Comparison of ENCODE assay signal across 15 cellular contexts in the genomic region with DNA sequence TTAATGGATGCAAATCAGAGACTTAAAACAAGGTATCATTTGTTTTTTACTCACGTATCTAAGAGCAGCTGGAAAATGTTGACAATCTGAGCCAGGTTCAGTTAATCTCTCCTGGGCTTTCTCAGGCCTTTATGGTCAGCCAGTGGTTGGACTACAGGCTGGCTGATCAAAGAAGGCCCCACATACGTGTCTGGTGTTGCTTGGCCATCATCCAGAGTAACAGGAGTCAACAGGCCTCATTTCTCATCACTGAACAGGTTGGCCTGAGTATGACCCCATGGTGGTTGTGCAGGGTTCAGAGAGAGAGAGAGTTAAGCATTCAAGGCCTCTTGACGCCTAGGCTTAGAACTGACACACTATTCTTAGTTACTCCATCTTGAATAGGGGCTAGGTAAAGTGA.
DNase-seq lines count a peak whose midpoint lies in the region; ATAC-seq, FAIRE-seq and TF ChIP-seq lines count a peak whose summit lies in the region.
"Had no signal": no experiment of that assay in that cellular context is flagged by ENCODE, and none has a peak within 500 bp of the region (broad histone marks: within the 10 kb centered on the region; RNA-seq: fewer than 3 reads in every experiment).

No MANE protein-coding gene starts in this region.

- no peaks in the 10 kb centered on the region for H3K27me3 Mint-ChIP-seq in astrocyte (ENCODE audit: low read depth, unreplicated experiment)

- H3K27ac Mint-ChIP-seq in astrocyte (ENCODE audit: unreplicated experiment): no peak overlapping the region
- H3K27ac Mint-ChIP-seq: CD4-positive, CD25-positive, alpha-beta regulatory T cell had no signal

- H3K4me3 Mint-ChIP-seq in astrocyte (ENCODE audit: unreplicated experiment): no peak overlapping the region
- H3K4me3 Mint-ChIP-seq: CD4-positive, CD25-positive, alpha-beta regulatory T cell had no signal

- H3K4me1 ChIP-seq in BE2C (no peaks in the 10 kb centered on the region), astrocyte (ENCODE audit: insufficient read depth, low read length) (no peaks in the 10 kb centered on the region), kidney (ENCODE audit: control insufficient read depth in 1 of 2, insufficient read depth in 1 of 2, low read depth in 1 of 2, low read length in 2 of 2) (no peaks in the 10 kb centered on the region)
- H3K4me1 ChIP-seq: BLaER1 treated with 17β-estradiol and CSF1 and Interleukin-3, amounts not matched to agents 10 nM and 100 nM had no signal

- no peaks in the 10 kb centered on the region for H4K20me1 ChIP-seq in astrocyte (ENCODE audit: insufficient read depth, low read length)
- H4K20me1 ChIP-seq: BLaER1 treated with 17β-estradiol and CSF1 and Interleukin-3, amounts not matched to agents 10 nM and 100 nM had no signal

- no peak overlapping the region for H2AFZ ChIP-seq in astrocyte (ENCODE audit: low read depth, low read length)
- H2AFZ ChIP-seq: GM23248 had no signal

- TF ChIP-seq CTCF in BE2C (IDR thresholded peaks at IDR 0.05; ENCODE audit: low read depth, low read length) (no peak), astrocyte (IDR thresholded peaks at IDR 0.05; ENCODE audit: insufficient read depth, low read depth, low read length) (no peak), fibroblast of the aortic adventitia (IDR thresholded peaks at IDR 0.05; ENCODE audit: insufficient read depth, low read length) (no peak), kidney (IDR thresholded peaks at IDR 0.05; ENCODE audit: borderline replicate concordance, extremely low read depth, insufficient read depth) (no peak)

- H3K4me2 ChIP-seq in astrocyte (ENCODE audit: low read length): no peak overlapping the region
- H3K4me2 ChIP-seq: BLaER1 treated with 17β-estradiol and CSF1 and Interleukin-3, amounts not matched to agents 10 nM and 100 nM had no signal

- H3K4me1 Mint-ChIP-seq in astrocyte (ENCODE audit: low read depth, unreplicated experiment): no peaks in the 10 kb centered on the region
- H3K4me1 Mint-ChIP-seq: CD4-positive, CD25-positive, alpha-beta regulatory T cell had no signal

- H3K27ac ChIP-seq in astrocyte (ENCODE audit: low read depth, low read length) (no peak overlapping the region), kidney (ENCODE audit: low read depth in 2 of 2, low read length in 2 of 2) (no peak overlapping the region)
- H3K27ac ChIP-seq: BLaER1 treated with 17β-estradiol and CSF1 and Interleukin-3, amounts not matched to agents 10 nM and 100 nM; GM23248 had no signal

- H3K4me3 ChIP-seq in BE2C (ENCODE audit: low read depth, low read length) (no peak overlapping the region), astrocyte (ENCODE audit: insufficient read depth, low read depth, low read length) (no peak overlapping the region), fibroblast of the aortic adventitia (ENCODE audit: low read depth, low read length) (no peak overlapping the region), kidney (ENCODE audit: low read length in 2 of 2) (no peak overlapping the region)
- H3K4me3 ChIP-seq: BLaER1 treated with 17β-estradiol and CSF1 and Interleukin-3, amounts not matched to agents 10 nM and 100 nM; GM23248 had no signal

- H3K9me3 ChIP-seq in BE2C (no peaks in the 10 kb centered on the region), astrocyte (ENCODE audit: insufficient read depth, low read depth, low read length) (no peaks in the 10 kb centered on the region), kidney (ENCODE audit: control insufficient read depth in 1 of 2, low read length in 2 of 2) (no peaks in the 10 kb centered on the region)

- peak; percentile 15 for DNase-seq in BE2C
- DNase-seq in astrocyte (ENCODE audit: low read depth): peak; percentile 26
- DNase-seq in fibroblast of the aortic adventitia (ENCODE audit: low read depth): peak; percentile 6
- peak; percentile 3 for DNase-seq in myocyte (ENCODE audit: low read depth)
- DNase-seq in kidney: no peak
- no peak for DNase-seq in occipital lobe (lab: John Stamatoyannopoulos, UW)
- DNase-seq: 8988T; AML-193; CD4-positive, CD25-positive, alpha-beta regulatory T cell; DMS53; GM23248 had no signal

- intact Hi-C loops in kidney (cut with DNase I): no loop called here

- FAIRE-seq in astrocyte (lab: Jason Lieb, UNC) (no peak), kidney (lab: Jason Lieb, UNC) (no peak)
- FAIRE-seq: H54 had no signal

- no peak overlapping the region for H3K9ac ChIP-seq in astrocyte (ENCODE audit: low read length)
- no peak overlapping the region for H3K9ac ChIP-seq in kidney (ENCODE audit: low read length in 2 of 2)
- H3K9ac ChIP-seq: BLaER1 treated with 17β-estradiol and CSF1 and Interleukin-3, amounts not matched to agents 10 nM and 100 nM; GM23248 had no signal

- H3K36me3 Mint-ChIP-seq in astrocyte (ENCODE audit: low read depth, unreplicated experiment): peaks cover 26% of the 10 kb centered on the region
- H3K36me3 Mint-ChIP-seq: CD4-positive, CD25-positive, alpha-beta regulatory T cell had no signal

- peaks cover 11% of the 10 kb centered on the region for H3K9me3 Mint-ChIP-seq in astrocyte (ENCODE audit: unreplicated experiment)

- H3K79me2 ChIP-seq in astrocyte (ENCODE audit: insufficient read depth, low read length): no peaks in the 10 kb centered on the region

- H3K27me3 ChIP-seq in BE2C (no peaks in the 10 kb centered on the region), astrocyte (ENCODE audit: insufficient read depth, low read length) (no peaks in the 10 kb centered on the region)
- H3K27me3 ChIP-seq: BLaER1 treated with 17β-estradiol and CSF1 and Interleukin-3, amounts not matched to agents 10 nM and 100 nM had no signal

- no peaks in the 10 kb centered on the region for H3K36me3 ChIP-seq in BE2C
- H3K36me3 ChIP-seq in astrocyte (ENCODE audit: insufficient read depth, low read length): no peaks in the 10 kb centered on the region
- no peaks in the 10 kb centered on the region for H3K36me3 ChIP-seq in kidney (ENCODE audit: control insufficient read depth in 1 of 2, insufficient read depth in 2 of 2, low read length in 2 of 2)

- ATAC-seq in GM18861 (IDR thresholded peaks at IDR 0.05; ENCODE audit: unreplicated experiment): no peak
- ATAC-seq: HCT116 had no signal

Comparison
In these comparisons a context has a peak if more than half of its experiments do, and no peak if none do; other contexts are left out.
1. DNase-seq: peak in BE2C (single experiment), astrocyte (single experiment), fibroblast of the aortic adventitia (single experiment) and myocyte (single experiment); none in kidney (single experiment) and occipital lobe (single experiment).